24 cellular contexts compared by ENCODE assay signal in genomic region chr2:109560265-109560664, GRCh38. TPM values are rescaled to one million over a fixed set of nuclear protein-coding genes. Genes with fewer than 3 reads are reported as not detected.
DNase-seq lines count a peak whose midpoint lies in the region; ATAC-seq and TF ChIP-seq lines count a peak whose summit lies in the region.
"Had no signal": no experiment of that assay in that cellular context is flagged by ENCODE, and none has a peak within 500 bp of the region (broad histone marks: within the 10 kb centered on the region; RNA-seq: fewer than 3 reads in every experiment).

No MANE protein-coding gene starts in this region.

- CTCF ChIA-PET in PC-3 (lab: Charles Lee) = no interaction called here

- 0 out of 2 replicates have a peak overlapping the region, but pooled peaks have one; percentile 20 for H3K4me2 ChIP-seq in PC-3 (ENCODE audit: low read length)

- no peak for ATAC-seq in PC-3
- no peak for ATAC-seq in GM18498 (IDR thresholded peaks at IDR 0.05; ENCODE audit: unreplicated experiment)
- ATAC-seq in HG02840 (IDR thresholded peaks at IDR 0.05; ENCODE audit: low FRiP score, unreplicated experiment) = no peak
- ATAC-seq: activated CD8-positive, alpha-beta T cell treated with anti-CD3 and anti-CD28 coated beads, Interleukin-2, amount 10 ng/mL, durations not matched to agents 7 days and 5 days; activated T-cell treated with anti-CD3 and anti-CD28 coated beads, Interleukin-2, amount 50 U/mL, for 72 hours; lower lobe of right lung had no signal

- peaks cover 76% of the 10 kb centered on the region for H3K4me1 ChIP-seq in PC-3 (ENCODE audit: insufficient read depth, low read length)
- H3K4me1 ChIP-seq: Peyer's patch had no signal

- 0 out of 2 replicates have a peak, but pooled peaks cover 2% of the 10 kb centered on the region for H3K36me3 ChIP-seq in PC-3 (ENCODE audit: low read depth, low read length)
- no peaks in the 10 kb centered on the region for H3K36me3 ChIP-seq in brain microvascular endothelial cell (replicated peaks)
- H3K36me3 ChIP-seq: WERI-Rb-1 had no signal

- H4K20me1 ChIP-seq in PC-3 (ENCODE audit: low read length) = no peaks in the 10 kb centered on the region

- peak overlapping the region; percentile 37; the same call in 1 of the 2 replicates for H3K9ac ChIP-seq in PC-3 (ENCODE audit: low read length)

- intact Hi-C loops in PC-3 (cut with micrococcal nuclease) = no loop called here

- peak; percentile 71 for DNase-seq in EH (ENCODE audit: low read depth)
- DNase-seq in PC-3 = peak; percentile 63
- DNase-seq in brain microvascular endothelial cell = peak; percentile 34
- peak; percentile 69 for DNase-seq in iris pigment epithelial cell (ENCODE audit: low read depth)
- DNase-seq in ecto neural progenitor cell (ENCODE audit: low spot score) = no peak
- DNase-seq in OCI-M2 (lab: John Stamatoyannopoulos, UW; ENCODE audit: unreplicated experiment) = no peak
- DNase-seq: activated CD8-positive, alpha-beta T cell treated with anti-CD3 and anti-CD28 coated beads, Interleukin-2, amount 10 ng/mL, durations not matched to agents 7 days and 5 days; activated T-cell treated with anti-CD3 and anti-CD28 coated beads, Interleukin-2, amount 50 U/mL, for 72 hours; cerebellar nuclear complex; GOT3; Karpas-422; lower lobe of right lung; naive B cell; NCI-H2171; NCI-H748 treated with DMSO at 0.1 percent for 48 hours; Peyer's patch; posterior cingulate gyrus; small intestine; stimulated activated CD4-positive, alpha-beta T cell treated with anti-CD3 and anti-CD28 coated beads, Interleukin-4, amount 100 ng/mL, for 24 hours; stimulated activated CD8-positive, alpha-beta memory T cell treated with anti-CD3 and anti-CD28 coated beads, Interleukin-4, amount 100 ng/mL, for 48 hours; WERI-Rb-1 had no signal

- POLR2A ChIA-PET in PC-3 (lab: Charles Lee; ENCODE audit: unreplicated experiment) = interaction anchor here (0.6 kb wide), 1 partner anchor 51 kb away, joined by 3 read pairs; no protein-coding TSS in a partner anchor

- no peaks in the 10 kb centered on the region for H3K79me2 ChIP-seq in PC-3 (ENCODE audit: low read length)

- peaks cover 10% of the 10 kb centered on the region for H3F3A ChIP-seq in PC-3 (ENCODE audit: low read length, unreplicated experiment)

- H2AFZ ChIP-seq in PC-3 (ENCODE audit: low read length) = no peak overlapping the region

- TF ChIP-seq CTCF in PC-3 (conservative IDR thresholded peaks at IDR 0.05; ENCODE audit: low read depth, low read length) = no peak
- TF ChIP-seq CTCF in brain microvascular endothelial cell (IDR thresholded peaks at IDR 0.05; ENCODE audit: low read depth, low read length, missing control alignments) = no peak

- H3K9me2 ChIP-seq in PC-3 (replicated peaks; ENCODE audit: low read length) = no peaks in the 10 kb centered on the region

- no peak overlapping the region for H3K4me3 ChIP-seq in PC-3 (ENCODE audit: low read length)
- no peak overlapping the region for H3K4me3 ChIP-seq in brain microvascular endothelial cell (ENCODE audit: low read depth, low read length)
- H3K4me3 ChIP-seq: lower lobe of right lung, Peyer's patch, suprapubic skin had no signal

- BruUV-seq in PC-3 (replicated peaks; lab: Mats Ljungman, UMichigan) = no TSS peak

- H3K27me3 ChIP-seq in PC-3 (ENCODE audit: low read length) = no peaks in the 10 kb centered on the region
- H3K27me3 ChIP-seq in brain microvascular endothelial cell (replicated peaks) = no peaks in the 10 kb centered on the region
- H3K27me3 ChIP-seq: Peyer's patch, suprapubic skin had no signal

- in situ Hi-C loops in brain microvascular endothelial cell (cut with HindIII; ENCODE audit: low pct_ligation_motif_present, low sequenced_read_pairs) = no loop called here

- peak overlapping the region; percentile 94 for H3K27ac ChIP-seq in PC-3 (ENCODE audit: low read length)
- H3K27ac ChIP-seq in brain microvascular endothelial cell = no peak overlapping the region
- H3K27ac ChIP-seq: lower lobe of right lung, Peyer's patch, suprapubic skin, WERI-Rb-1 had no signal

- H3K9me3 ChIP-seq in PC-3 (ENCODE audit: low read length) = no peaks in the 10 kb centered on the region
- H3K9me3 ChIP-seq: lower lobe of right lung, Peyer's patch, suprapubic skin had no signal

RNA-seq across cellular contexts. Expression of gene SEPTIN10, which starts 53.5 kb away (rescaled TPM):
- 22.1 and 36.1 TPM in 2 replicates for total RNA-seq in PC-3 (2014; rRNA removed)

RNA-seq across cellular contexts. Expression of gene SOWAHC, which starts 53.9 kb away (rescaled TPM):
- total RNA-seq in PC-3 (2014; rRNA removed) = 27.4 and 41.1 TPM in 2 replicates
- total RNA-seq: activated CD8-positive, alpha-beta T cell treated with anti-CD3 and anti-CD28 coated beads, Interleukin-2, amount 10 ng/mL, durations not matched to agents 7 days and 5 days had no signal

Comparison
In these comparisons a context has a peak if more than half of its experiments do, and no peak if none do; other contexts are left out.
1. DNase-seq: peak in EH (single experiment), PC-3 (single experiment), brain microvascular endothelial cell (single experiment) and iris pigment epithelial cell (single experiment); none in ecto neural progenitor cell (single experiment) and OCI-M2 (single experiment).